In genomic region chr20:31818376-31818908, GRCh38 we compare ENCODE assay signal across 27 cellular contexts. TPM values are rescaled to one million over a fixed set of nuclear protein-coding genes. Genes with fewer than 3 reads are reported as not detected.
"Had no signal": no experiment of that assay in that cellular context is flagged by ENCODE, and none has a peak within 500 bp of the region (broad histone marks: within the 10 kb centered on the region; RNA-seq: fewer than 3 reads in every experiment).

No MANE protein-coding gene starts in this region.

- H3K27me3 ChIP-seq: esophagus muscularis mucosa, foreskin keratinocyte, transverse colon had no signal

- H3K4me3 ChIP-seq: esophagus muscularis mucosa, left ventricle myocardium inferior, lung, mucosa of descending colon, transverse colon had no signal

- H3K4me1 ChIP-seq: foreskin keratinocyte had no signal

- ATAC-seq: activated CD4-positive, alpha-beta T cell treated with anti-CD3 and anti-CD28 coated beads for 36 hours; activated T-cell treated with anti-CD3 and anti-CD28 coated beads, Interleukin-2, amount 50 U/mL, for 72 hours; foreskin keratinocyte; mucosa of descending colon; natural killer cell treated with Interleukin-12 subunit alpha and Interleukin-12 subunit beta and Interleukin-15 and Interleukin-18, amount 100 ng/mL, for 72 hours; sciatic nerve; stimulated activated memory B cell treated with anti-CD40 and anti-IgM and Interleukin-4, amounts not matched to agents 10 μg/mL and 1 μg/mL and 100 μg/mL, for 72 hours; stimulated activated naive CD8-positive, alpha-beta T cell treated with anti-CD3 and anti-CD28 coated beads, Interleukin-15, amount 100 ng/mL, for 72 hours had no signal

- DNase-seq: activated CD4-positive, alpha-beta T cell treated with anti-CD3 and anti-CD28 coated beads for 36 hours; activated CD4-positive, alpha-beta T cell treated with anti-CD3 and anti-CD28 coated beads, Interleukin-2, amount 50 U/mL, for 4 hours; activated CD4-positive, CD25-positive, alpha-beta regulatory T cell; activated gamma-delta T cell; activated naive CD4-positive, alpha-beta T cell treated with anti-CD3 and anti-CD28 coated beads, Interleukin-2, amount 10 ng/mL, durations not matched to agents 7 days and 5 days; activated T-cell treated with anti-CD3 and anti-CD28 coated beads for 4 hours; activated T-cell treated with anti-CD3 and anti-CD28 coated beads, Interleukin-2, amount 50 U/mL, for 72 hours; amniotic stem cell; central memory CD4-positive, alpha-beta T cell; foreskin keratinocyte; mesendoderm; mucosa of descending colon; small intestine; stimulated activated CD4-positive, alpha-beta T cell treated with anti-CD3 and anti-CD28 coated beads, Interleukin-4, amount 100 ng/mL, for 24 hours; stimulated activated naive CD8-positive, alpha-beta T cell treated with anti-CD3 and anti-CD28 coated beads, Interleukin-15, amount 100 ng/mL, for 72 hours; transverse colon had no signal

- H3K36me3 ChIP-seq: esophagus muscularis mucosa, left ventricle myocardium inferior, neutrophil, transverse colon had no signal

- H3K27ac ChIP-seq: esophagus muscularis mucosa, foreskin keratinocyte, left ventricle myocardium inferior, neutrophil, transverse colon had no signal

- H3K9me3 ChIP-seq: esophagus muscularis mucosa, left ventricle myocardium inferior, mucosa of descending colon, neutrophil, transverse colon had no signal

RNA-seq across cellular contexts. Expression of gene MYLK2, which starts 0.7 kb away (rescaled TPM):
- total RNA-seq: posterior vena cava, renal cortical epithelial cell had no signal

RNA-seq across cellular contexts. Expression of gene FOXS1, which starts 27.0 kb away (rescaled TPM):
- total RNA-seq: activated CD4-positive, alpha-beta T cell treated with anti-CD3 and anti-CD28 coated beads for 36 hours; activated T-cell treated with anti-CD3 and anti-CD28 coated beads, Interleukin-2, amount 50 U/mL, for 72 hours; foreskin keratinocyte; natural killer cell treated with Interleukin-12 subunit alpha and Interleukin-12 subunit beta and Interleukin-15 and Interleukin-18, amount 100 ng/mL, for 72 hours; T-helper 1 cell treated with Interleukin-12 subunit alpha and Interleukin-12 subunit beta and Interleukin-4 antibody, amounts not matched to agents 30 ng/mL and 1 ng/mL, for 36 hours had no signal

RNA-seq across cellular contexts. Expression of gene DUSP15, which starts 51.9 kb away (rescaled TPM):
- total RNA-seq: activated CD4-positive, alpha-beta T cell treated with anti-CD3 and anti-CD28 coated beads for 36 hours; activated T-cell treated with anti-CD3 and anti-CD28 coated beads, Interleukin-2, amount 50 U/mL, for 72 hours; foreskin keratinocyte; natural killer cell treated with Interleukin-12 subunit alpha and Interleukin-12 subunit beta and Interleukin-15 and Interleukin-18, amount 100 ng/mL, for 72 hours; T-helper 1 cell treated with Interleukin-12 subunit alpha and Interleukin-12 subunit beta and Interleukin-4 antibody, amounts not matched to agents 30 ng/mL and 1 ng/mL, for 36 hours had no signal

RNA-seq across cellular contexts. Expression of gene TTLL9, which starts 52.0 kb away (rescaled TPM):
- total RNA-seq: activated CD4-positive, alpha-beta T cell treated with anti-CD3 and anti-CD28 coated beads for 36 hours; activated T-cell treated with anti-CD3 and anti-CD28 coated beads, Interleukin-2, amount 50 U/mL, for 72 hours; foreskin keratinocyte; myocyte; natural killer cell treated with Interleukin-12 subunit alpha and Interleukin-12 subunit beta and Interleukin-15 and Interleukin-18, amount 100 ng/mL, for 72 hours; T-helper 1 cell treated with Interleukin-12 subunit alpha and Interleukin-12 subunit beta and Interleukin-4 antibody, amounts not matched to agents 30 ng/mL and 1 ng/mL, for 36 hours; transverse colon had no signal
